In genomic region chr5:891117-891836, GRCh38 we compare ENCODE assay signal across 8 cellular contexts. TPM values are rescaled to one million over a fixed set of nuclear protein-coding genes. Genes with fewer than 3 reads are reported as not detected.
DNase-seq lines count a peak whose midpoint lies in the region; ATAC-seq and TF ChIP-seq lines count a peak whose summit lies in the region.

No MANE protein-coding gene starts in this region.

- H3K4me1 ChIP-seq in liver (ENCODE audit: control insufficient read depth in 4 of 4, insufficient read depth in 4 of 4, low read length in 3 of 4) (peaks cover 5 to 21% (median 13%) of the 10 kb centered on the region in 4 donors), upper lobe of right lung (peaks cover 15% of the 10 kb centered on the region)

- TF ChIP-seq RAD21 in liver (IDR thresholded peaks at IDR 0.05), result no peak

- no peaks in the 10 kb centered on the region for H3K27me3 Mint-ChIP-seq in activated naive CD8-positive, alpha-beta T cell treated with anti-CD3 and anti-CD28 coated beads for 36 hours

- TF ChIP-seq CTCF in AG10803 (conservative IDR thresholded peaks at IDR 0.05; ENCODE audit: low read length), result no peak
- no peak for TF ChIP-seq CTCF in liver (IDR thresholded peaks at IDR 0.05; ENCODE audit: low read depth, low read length, missing input control)
- no peak for TF ChIP-seq CTCF in upper lobe of right lung (IDR thresholded peaks at IDR 0.05)

- H3K9ac ChIP-seq in liver (ENCODE audit: low read depth in 1 of 2, low read length in 2 of 2), result peak overlapping the region in 1 of 2 donors; percentile 15

- H3K4me3 ChIP-seq in AG10803 (ENCODE audit: low read length) (peak overlapping the region; percentile 97), liver (ENCODE audit: low read depth in 1 of 3, low read length in 3 of 3) (peak overlapping the region; percentile 81 to 85 (median 81)), upper lobe of right lung (peak overlapping the region; percentile 85)

- in situ Hi-C loops in KBM-7 (cut with MboI; ENCODE audit: low pct_unique_long_range_greater_than_20kb, low sequenced_read_pairs), result no loop called here

- H3K9me3 Mint-ChIP-seq in activated naive CD8-positive, alpha-beta T cell treated with anti-CD3 and anti-CD28 coated beads for 36 hours, result no peaks in the 10 kb centered on the region

- H3K4me1 Mint-ChIP-seq in activated naive CD8-positive, alpha-beta T cell treated with anti-CD3 and anti-CD28 coated beads for 36 hours, result peaks cover 24% of the 10 kb centered on the region

- intact Hi-C loops in upper lobe of right lung (cut with DNase I), result no loop called here

- H3K27me3 ChIP-seq in liver (ENCODE audit: control insufficient read depth in 4 of 4, insufficient read depth in 4 of 4, low read length in 3 of 4) (no peaks in the 10 kb centered on the region), upper lobe of right lung (no peaks in the 10 kb centered on the region)

- H3K9me3 ChIP-seq in liver (ENCODE audit: control insufficient read depth in 4 of 4, low read length in 3 of 4) (no peaks in the 10 kb centered on the region), upper lobe of right lung (no peaks in the 10 kb centered on the region)

- WGBS in liver, result 84% methylated on average over 34 of the region's 34 CpGs

- peak overlapping the region; percentile 85 for H3K4me3 Mint-ChIP-seq in activated naive CD8-positive, alpha-beta T cell treated with anti-CD3 and anti-CD28 coated beads for 36 hours

- H3K36me3 ChIP-seq in liver (ENCODE audit: control insufficient read depth in 4 of 4, insufficient read depth in 3 of 4, low read depth in 1 of 4, low read length in 3 of 4), result peaks cover 5 to 45% (median 36%) of the 10 kb centered on the region in 4 donors
- peaks cover 48% of the 10 kb centered on the region for H3K36me3 ChIP-seq in upper lobe of right lung

- no peak overlapping the region for H3K27ac ChIP-seq in liver (ENCODE audit: low read depth in 1 of 2, low read length in 2 of 2)
- peak overlapping the region; percentile 90 for H3K27ac ChIP-seq in upper lobe of right lung

- peaks cover 62% of the 10 kb centered on the region for H3K36me3 Mint-ChIP-seq in activated naive CD8-positive, alpha-beta T cell treated with anti-CD3 and anti-CD28 coated beads for 36 hours

- no peak for ATAC-seq in upper lobe of right lung

- DNase-seq in AG10803 (ENCODE audit: low read depth) (no peak), KBM-7 (peak; percentile 40), upper lobe of right lung (no peak), NCI-H226 (no peak), glomerular visceral epithelial cell (ENCODE audit: extremely low spot score) (no peak)
- DNase-seq in activated naive CD8-positive, alpha-beta T cell treated with anti-CD3 and anti-CD28 coated beads for 36 hours, result no peak
- DNase-seq in stimulated activated CD4-positive, alpha-beta T cell treated with anti-CD3 and anti-CD28 coated beads, Interleukin-15, amount 100 ng/mL, for 24 hours, result no peak

- peak overlapping the region; percentile 90 for H3K27ac Mint-ChIP-seq in activated naive CD8-positive, alpha-beta T cell treated with anti-CD3 and anti-CD28 coated beads for 36 hours

TF ChIP-seq in liver, 16 proteins besides CTCF, POLR2A, EP300 and RAD21:
- TF ChIP-seq TAF1 (conservative IDR thresholded peaks at IDR 0.05), result no peak
- no peak for TF ChIP-seq JUND (IDR thresholded peaks at IDR 0.05)
- no peak for TF ChIP-seq RXRA (IDR thresholded peaks at IDR 0.05)
- TF ChIP-seq REST (IDR thresholded peaks at IDR 0.05), result no peak
- TF ChIP-seq NR2F2 (IDR thresholded peaks at IDR 0.05), result no peak
- no peak for TF ChIP-seq ATF3 (IDR thresholded peaks at IDR 0.05)
- no peak for TF ChIP-seq HNF4A (conservative IDR thresholded peaks at IDR 0.05)
- no peak for TF ChIP-seq SP1 (IDR thresholded peaks at IDR 0.05)
- TF ChIP-seq MAX (IDR thresholded peaks at IDR 0.05), result no peak
- no peak for TF ChIP-seq FOXA1 (IDR thresholded peaks at IDR 0.05)
- no peak for TF ChIP-seq FOXA2 (IDR thresholded peaks at IDR 0.05)
- TF ChIP-seq ZBTB33 (IDR thresholded peaks at IDR 0.05), result no peak
- TF ChIP-seq HNF4G (IDR thresholded peaks at IDR 0.05), result no peak
- TF ChIP-seq YY1 (IDR thresholded peaks at IDR 0.05), result no peak

RNA-seq across cellular contexts. Expression of gene BRD9, which starts 1.3 kb away (rescaled TPM):
- 10 to 100 TPM; 50.1 to 51.6 TPM for total RNA-seq in activated naive CD8-positive, alpha-beta T cell treated with anti-CD3 and anti-CD28 coated beads for 36 hours
- 10 to 100 TPM; 11.8 to 17.7 TPM for total RNA-seq in liver
- polyA plus RNA-seq in liver, result 1 to 10 TPM; 7.0 to 7.3 TPM
- total RNA-seq in upper lobe of right lung, result 33.8 TPM

RNA-seq across cellular contexts. Expression of gene TRIP13, which starts 1.4 kb away (rescaled TPM):
- total RNA-seq in activated naive CD8-positive, alpha-beta T cell treated with anti-CD3 and anti-CD28 coated beads for 36 hours, result 10 to 100 TPM; 44.2 to 44.6 TPM
- 10 to 100 TPM in 1 of 2 donors, under 1 TPM in 1; 0.42 to 12.4 TPM for total RNA-seq in liver
- polyA plus RNA-seq in liver, result 1 to 10 TPM in 1 of 2 donors, under 1 TPM in 1; 0.67 to 1.0 TPM
- total RNA-seq in upper lobe of right lung, result 0.81 TPM

RNA-seq across cellular contexts. Expression of gene ZDHHC11, which starts 40.5 kb away (rescaled TPM):
- 1 to 10 TPM; 4.5 to 5.5 TPM for total RNA-seq in activated naive CD8-positive, alpha-beta T cell treated with anti-CD3 and anti-CD28 coated beads for 36 hours
- total RNA-seq in liver (1 to 10 TPM in 1 of 2 donors, under 1 TPM in 1; 0.93 to 3.2 TPM), upper lobe of right lung (12.6 TPM)
- 1 to 10 TPM in 1 of 2 donors, under 1 TPM in 1; 0.99 to 1.5 TPM for polyA plus RNA-seq in liver
